ENCODE assay signal across 22 cellular contexts in genomic region chr20:59646487-59646886, GRCh38. TPM values are rescaled to one million over a fixed set of nuclear protein-coding genes. Genes with fewer than 3 reads are reported as not detected.
"Had no signal": no experiment of that assay in that cellular context is flagged by ENCODE, and none has a peak within 500 bp of the region (broad histone marks: within the 10 kb centered on the region; RNA-seq: fewer than 3 reads in every experiment).

No MANE protein-coding gene starts in this region.

- H3K4me1 Mint-ChIP-seq: mesothelial cell of epicardium, naive B cell had no signal

- H3K36me3 Mint-ChIP-seq: mesothelial cell of epicardium had no signal

- ATAC-seq: esophagus mucosa; foreskin keratinocyte; stimulated activated naive CD8-positive, alpha-beta T cell treated with anti-CD3 and anti-CD28 coated beads, Interleukin-15, Interleukin-2, amounts not matched to agents 100 U/mL and 50 U/mL, for 24 hours had no signal

- DNase-seq: activated CD4-positive, alpha-beta T cell treated with anti-CD3 and anti-CD28 coated beads for 4 hours; activated CD4-positive, alpha-beta T cell treated with anti-CD3 and anti-CD28 coated beads, Interleukin-2, amount 50 U/mL, for 4 hours; activated gamma-delta T cell; activated naive CD4-positive, alpha-beta T cell treated with anti-CD3 and anti-CD28 coated beads, Interleukin-2, amount 50 U/mL, for 16 hours; activated T-cell treated with anti-CD3 and anti-CD28 coated beads, Interleukin-2, amount 50 U/mL, for 24 hours; amniotic stem cell; central memory CD4-positive, alpha-beta T cell; foreskin keratinocyte; heart right ventricle; kidney glomerular epithelial cell; left ventricle myocardium superior; mammary epithelial cell; naive B cell; right cardiac atrium; stimulated activated CD4-positive, alpha-beta T cell treated with anti-CD3 and anti-CD28 coated beads, Interleukin-2, amount 100 ng/mL, for 48 hours; stimulated activated naive CD8-positive, alpha-beta T cell treated with anti-CD3 and anti-CD28 coated beads, Interleukin-15, Interleukin-2, amounts not matched to agents 100 U/mL and 50 U/mL, for 24 hours; upper lobe of left lung had no signal

- H3K27ac Mint-ChIP-seq: activated T-cell treated with anti-CD3 and anti-CD28 coated beads, Interleukin-2, amount 50 U/mL, for 24 hours; mesothelial cell of epicardium; naive B cell had no signal

- H3K4me3 Mint-ChIP-seq: activated T-cell treated with anti-CD3 and anti-CD28 coated beads, Interleukin-2, amount 50 U/mL, for 24 hours; mesothelial cell of epicardium; naive B cell; neural crest cell had no signal

RNA-seq across cellular contexts. Expression of gene PHACTR3, which starts 42.1 kb away (rescaled TPM):
- total RNA-seq: esophagus mucosa; pulmonary artery endothelial cell; T-helper 1 cell treated with Interleukin-12 subunit alpha and Interleukin-12 subunit beta and Interleukin-4 antibody, amounts not matched to agents 30 ng/mL and 1 ng/mL, for 36 hours had no signal
